1 cellular context compared by ENCODE assay signal in genomic region chr14:68813318-68813838, GRCh38.
TF ChIP-seq lines count a peak whose summit lies in the region.

No MANE protein-coding gene starts in this region.

TF ChIP-seq in GM12878, 131 proteins besides CTCF, POLR2A, EP300 and RAD21 (continued from another document):
- TF ChIP-seq BCL3 (IDR thresholded peaks at IDR 0.05; ENCODE audit: borderline replicate concordance, insufficient read depth, low read depth, low read length, poor library complexity, severe bottlenecking) (no peak), LARP7 (IDR thresholded peaks at IDR 0.05) (peak; percentile 19; the same call in 1 of the 2 replicates), ZBTB40 (IDR thresholded peaks at IDR 0.05; ENCODE audit: borderline replicate concordance) (no peak), EGR1 (IDR thresholded peaks at IDR 0.05; ENCODE audit: borderline replicate concordance in 1 of 2, low read depth in 2 of 2, low read length in 2 of 2) (peak in 1 of 2 experiments; percentile 7; a peak in 1 of 3 replicates), NR2F1 (conservative IDR thresholded peaks at IDR 0.05) (no peak), ZNF687 (IDR thresholded peaks at IDR 0.05) (peak; percentile 34; the same call in 1 of the 2 replicates), NR2C1 (IDR thresholded peaks at IDR 0.05) (no peak)
